8 cellular contexts compared by ENCODE assay signal in genomic region chr14:68788275-68789001, GRCh38. TPM values are rescaled to one million over a fixed set of nuclear protein-coding genes. Genes with fewer than 3 reads are reported as not detected.
A peak's percentile ranks its signal among the peaks of the same experiment; 100 is the strongest.
DNase-seq lines count a peak whose midpoint lies in the region; ATAC-seq and TF ChIP-seq lines count a peak whose summit lies in the region.

No MANE protein-coding gene starts in this region.

- H3K27me3 Mint-ChIP-seq in natural killer cell (ENCODE audit: low read depth in 2 of 2) = no peaks in the 10 kb centered on the region

- POLR2A ChIA-PET in AG04450 (lab: Yijun Ruan, JAX) = interaction anchor here (0.7 to 5.2 kb wide), 12 partner anchors 19 to 848 kb away, joined by 3 to 105 read pairs (median 4); no protein-coding TSS in a partner anchor

- TF ChIP-seq CTCF in AG04450 (IDR thresholded peaks at IDR 0.05; ENCODE audit: low read depth, low read length) (no peak), dorsolateral prefrontal cortex (IDR thresholded peaks at IDR 0.05 in 54 of 56, conservative IDR thresholded peaks at IDR 0.05 in 2 of 56; ENCODE audit: low read depth in 1 of 56, partially characterized antibody in 56 of 56) (no peak), natural killer cell (IDR thresholded peaks at IDR 0.05) (no peak)

- H3K27me3 ChIP-seq in AG04450 (ENCODE audit: control insufficient read depth, insufficient read depth, low read length) (no peaks in the 10 kb centered on the region), dorsolateral prefrontal cortex (peaks cover 0 to 40% (median 15%) of the 10 kb centered on the region in 45 donors)

- peaks cover 28% of the 10 kb centered on the region for H3K36me3 Mint-ChIP-seq in natural killer cell

- no peak for ATAC-seq in natural killer cell
- ATAC-seq in GM21390 (IDR thresholded peaks at IDR 0.05; ENCODE audit: unreplicated experiment) = no peak
- no peak for ATAC-seq in HG03097 (IDR thresholded peaks at IDR 0.05; ENCODE audit: low FRiP score, unreplicated experiment)
- no peak for ATAC-seq in HG02884 (IDR thresholded peaks at IDR 0.05; ENCODE audit: unreplicated experiment)

- H3K9me3 ChIP-seq in AG04450 (ENCODE audit: control insufficient read depth, insufficient read depth, low read length) = peaks cover 5% of the 10 kb centered on the region; the same call in 1 of the 2 replicates

- H3K4me1 Mint-ChIP-seq in natural killer cell = peaks cover 63 to 72% of the 10 kb centered on the region in 2 donors

- H3K4me3 Mint-ChIP-seq in natural killer cell = peak overlapping the region; percentile 98

- H3K4me3 ChIP-seq in AG04450 (ENCODE audit: low read depth, low read length) (peak overlapping the region; percentile 100), dorsolateral prefrontal cortex (peak overlapping the region in 57 of 59 donors; percentile 10 to 83 (median 66))

- intact Hi-C loops in dorsolateral prefrontal cortex (cut with DNase I) = loop anchor here in 1 of 2 donors (2.0 to 10.0 kb wide), 3 partner anchors 96 to 540 kb away; no protein-coding TSS in a partner anchor
- intact Hi-C loops in natural killer cell (cut with micrococcal nuclease) = loop anchor here (1.0 to 10.0 kb wide), 5 partner anchors 8 to 540 kb away; no protein-coding TSS in a partner anchor

- DNase-seq in AG04450 (ENCODE audit: low read depth, low spot score) = no peak
- peak; percentile 10 for DNase-seq in M059J (ENCODE audit: low read depth)
- no peak for DNase-seq in dorsolateral prefrontal cortex
- no peak for DNase-seq in natural killer cell
- no peak for DNase-seq in NCI-H1436 (lab: John Stamatoyannopoulos, UW)

- no peaks in the 10 kb centered on the region for H3K9me3 Mint-ChIP-seq in natural killer cell

- peak overlapping the region; percentile 99 for H3K27ac Mint-ChIP-seq in natural killer cell

- CTCF ChIA-PET in AG04450 (lab: Charles Lee) = interaction anchor here (0.6 to 3.3 kb wide), 16 partner anchors 26 to 846 kb away, joined by 3 to 29 read pairs (median 5); no protein-coding TSS in a partner anchor

- H3K27ac ChIP-seq in AG04450 (ENCODE audit: low read depth, low read length) (peak overlapping the region; percentile 100), dorsolateral prefrontal cortex (peak overlapping the region in 55 of 59 donors; percentile 8 to 99 (median 91))

RNA-seq across cellular contexts. Expression of gene ZFP36L1, which starts 4.4 kb away (rescaled TPM):
- 54.4 and 61.5 TPM in 2 replicates for polyA plus RNA-seq in AG04450 (2011; rRNA removed)
- 38.4 and 48.0 TPM in 2 replicates for polyA minus RNA-seq in AG04450 (2011; rRNA and poly(A)+ RNA removed)
- total RNA-seq in M059J (2014; rRNA removed; shearing (Covaris generic)) = 63.5 and 154 TPM in 2 replicates
- 100 to 1,000 TPM in 78 of 120 experiments, 10 to 100 TPM in 42; 50.7 to 283 (median 111) TPM for total RNA-seq in dorsolateral prefrontal cortex
- 100 to 1,000 TPM; 143 to 167 (median 166) TPM for total RNA-seq in natural killer cell
